Comparison of ENCODE assay signal across 1 cellular context in the genomic region with DNA sequence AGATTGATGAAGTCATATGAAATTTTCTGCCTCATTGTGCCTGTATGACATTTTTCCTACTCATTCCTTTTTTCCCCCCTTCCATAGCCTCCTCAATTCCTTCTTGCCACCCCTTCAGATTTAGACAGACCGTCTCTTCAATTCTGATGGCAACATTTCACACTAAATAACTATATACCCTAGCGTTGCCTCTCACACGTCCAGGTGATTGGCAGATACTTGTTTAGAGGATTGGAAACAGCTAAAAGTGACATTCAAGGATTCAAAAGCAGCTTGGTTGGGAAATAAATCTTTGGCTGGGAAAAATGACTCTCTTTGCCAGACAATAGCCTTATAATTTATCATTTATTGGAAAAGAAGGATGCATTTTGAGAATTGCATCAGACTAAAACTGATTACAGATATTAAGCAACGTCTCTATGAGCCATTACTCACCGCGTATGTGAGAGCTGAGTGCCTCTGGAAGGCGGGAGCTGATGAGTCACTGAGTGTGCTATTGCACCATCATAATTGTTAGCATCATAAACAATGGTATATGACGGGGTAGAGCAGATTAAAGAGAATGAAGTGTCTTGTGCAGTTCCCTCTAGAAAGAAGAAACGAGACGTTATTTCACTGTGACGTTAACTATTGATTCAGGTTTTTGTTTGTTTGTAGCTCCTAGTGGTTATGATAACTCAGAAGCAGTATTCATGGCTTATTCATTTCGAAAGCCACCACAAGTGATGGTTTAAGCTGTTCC.
TF ChIP-seq lines count a peak whose summit lies in the region.

No MANE protein-coding gene starts in this region.

TF ChIP-seq in GM12878, 131 proteins besides CTCF, POLR2A, EP300 and RAD21 (continued from another document and continues in another):
- TF ChIP-seq, protein P1, sequence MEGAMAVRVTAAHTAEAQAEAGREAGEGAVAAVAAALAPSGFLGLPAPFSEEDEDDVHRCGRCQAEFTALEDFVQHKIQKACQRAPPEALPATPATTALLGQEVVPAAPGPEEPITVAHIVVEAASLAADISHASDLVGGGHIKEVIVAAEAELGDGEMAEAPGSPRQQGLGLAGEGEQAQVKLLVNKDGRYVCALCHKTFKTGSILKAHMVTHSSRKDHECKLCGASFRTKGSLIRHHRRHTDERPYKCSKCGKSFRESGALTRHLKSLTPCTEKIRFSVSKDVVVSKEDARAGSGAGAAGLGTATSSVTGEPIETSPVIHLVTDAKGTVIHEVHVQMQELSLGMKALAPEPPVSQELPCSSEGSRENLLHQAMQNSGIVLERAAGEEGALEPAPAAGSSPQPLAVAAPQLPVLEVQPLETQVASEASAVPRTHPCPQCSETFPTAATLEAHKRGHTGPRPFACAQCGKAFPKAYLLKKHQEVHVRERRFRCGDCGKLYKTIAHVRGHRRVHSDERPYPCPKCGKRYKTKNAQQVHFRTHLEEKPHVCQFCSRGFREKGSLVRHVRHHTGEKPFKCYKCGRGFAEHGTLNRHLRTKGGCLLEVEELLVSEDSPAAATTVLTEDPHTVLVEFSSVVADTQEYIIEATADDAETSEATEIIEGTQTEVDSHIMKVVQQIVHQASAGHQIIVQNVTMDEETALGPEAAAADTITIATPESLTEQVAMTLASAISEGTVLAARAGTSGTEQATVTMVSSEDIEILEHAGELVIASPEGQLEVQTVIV (IDR thresholded peaks at IDR 0.05; ENCODE audit: borderline replicate concordance, partially characterized antibody): no peak
- no peak for TF ChIP-seq TCF12 (IDR thresholded peaks at IDR 0.05; ENCODE audit: low read depth, low read length)
- no peak for TF ChIP-seq POLR2AphosphoS2 (IDR thresholded peaks at IDR 0.05; ENCODE audit: low read depth, low read length)
- TF ChIP-seq CREM (IDR thresholded peaks at IDR 0.05; ENCODE audit: low read depth): 0 out of 2 replicates have a peak, but pooled peaks have one; percentile 16
- TF ChIP-seq, protein P2, sequence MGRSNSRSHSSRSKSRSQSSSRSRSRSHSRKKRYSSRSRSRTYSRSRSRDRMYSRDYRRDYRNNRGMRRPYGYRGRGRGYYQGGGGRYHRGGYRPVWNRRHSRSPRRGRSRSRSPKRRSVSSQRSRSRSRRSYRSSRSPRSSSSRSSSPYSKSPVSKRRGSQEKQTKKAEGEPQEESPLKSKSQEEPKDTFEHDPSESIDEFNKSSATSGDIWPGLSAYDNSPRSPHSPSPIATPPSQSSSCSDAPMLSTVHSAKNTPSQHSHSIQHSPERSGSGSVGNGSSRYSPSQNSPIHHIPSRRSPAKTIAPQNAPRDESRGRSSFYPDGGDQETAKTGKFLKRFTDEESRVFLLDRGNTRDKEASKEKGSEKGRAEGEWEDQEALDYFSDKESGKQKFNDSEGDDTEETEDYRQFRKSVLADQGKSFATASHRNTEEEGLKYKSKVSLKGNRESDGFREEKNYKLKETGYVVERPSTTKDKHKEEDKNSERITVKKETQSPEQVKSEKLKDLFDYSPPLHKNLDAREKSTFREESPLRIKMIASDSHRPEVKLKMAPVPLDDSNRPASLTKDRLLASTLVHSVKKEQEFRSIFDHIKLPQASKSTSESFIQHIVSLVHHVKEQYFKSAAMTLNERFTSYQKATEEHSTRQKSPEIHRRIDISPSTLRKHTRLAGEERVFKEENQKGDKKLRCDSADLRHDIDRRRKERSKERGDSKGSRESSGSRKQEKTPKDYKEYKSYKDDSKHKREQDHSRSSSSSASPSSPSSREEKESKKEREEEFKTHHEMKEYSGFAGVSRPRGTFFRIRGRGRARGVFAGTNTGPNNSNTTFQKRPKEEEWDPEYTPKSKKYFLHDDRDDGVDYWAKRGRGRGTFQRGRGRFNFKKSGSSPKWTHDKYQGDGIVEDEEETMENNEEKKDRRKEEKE (IDR thresholded peaks at IDR 0.05): no peak
- TF ChIP-seq ZNF274 (IDR thresholded peaks at IDR 0.05; ENCODE audit: insufficient read depth, insufficient read length): no peak
- TF ChIP-seq TCF7 (IDR thresholded peaks at IDR 0.05; ENCODE audit: borderline replicate concordance): no peak
- TF ChIP-seq RCOR1 (conservative IDR thresholded peaks at IDR 0.05; ENCODE audit: low read depth, low read length): no peak
- TF ChIP-seq CHD1 (IDR thresholded peaks at IDR 0.05; ENCODE audit: low read depth, low read length): no peak
- TF ChIP-seq FOXM1 (IDR thresholded peaks at IDR 0.05; ENCODE audit: low read depth, low read length): no peak
- no peak for TF ChIP-seq RAD51 (IDR thresholded peaks at IDR 0.05)
- no peak for TF ChIP-seq CEBPZ (IDR thresholded peaks at IDR 0.05; ENCODE audit: low read depth, low read length)
- peak; percentile 72; the same call in 1 of the 2 replicates for TF ChIP-seq IRF4 (IDR thresholded peaks at IDR 0.05; ENCODE audit: low read depth, low read length)
- no peak for TF ChIP-seq NRF1 (conservative IDR thresholded peaks at IDR 0.05; ENCODE audit: low read depth, low read length)
- peak; percentile 58; the same call in 1 of the 2 replicates for TF ChIP-seq JUND (IDR thresholded peaks at IDR 0.05; ENCODE audit: low read depth, low read length)
- no peak for TF ChIP-seq USF1 (IDR thresholded peaks at IDR 0.05; ENCODE audit: borderline replicate concordance, extremely low read length, insufficient read depth, low read depth, low read length)
- no peak for TF ChIP-seq ZBTB33 (IDR thresholded peaks at IDR 0.05)
- TF ChIP-seq HDAC6 (IDR thresholded peaks at IDR 0.05; ENCODE audit: unreplicated experiment): no peak
- no peak for TF ChIP-seq MTA3 (IDR thresholded peaks at IDR 0.05; ENCODE audit: borderline replicate concordance, low read length)
- no peak for TF ChIP-seq NR2C1 (IDR thresholded peaks at IDR 0.05)
- no peak for TF ChIP-seq POLR2AphosphoS5 (IDR thresholded peaks at IDR 0.05; ENCODE audit: low read length)
- no peak for TF ChIP-seq SKIL (IDR thresholded peaks at IDR 0.05; ENCODE audit: low read depth, poor library complexity, severe bottlenecking)
- TF ChIP-seq ETV6 (conservative IDR thresholded peaks at IDR 0.05 in 1 of 2, IDR thresholded peaks at IDR 0.05 in 1 of 2; ENCODE audit: borderline replicate concordance in 1 of 2, low read depth in 1 of 2): no peak
- TF ChIP-seq RB1 (IDR thresholded peaks at IDR 0.05; ENCODE audit: borderline replicate concordance): no peak
- TF ChIP-seq ZZZ3 (IDR thresholded peaks at IDR 0.05; ENCODE audit: control insufficient read depth, insufficient read length, low read depth): no peak
- TF ChIP-seq TBL1XR1 (IDR thresholded peaks at IDR 0.05; ENCODE audit: low read depth, low read length): no peak
- peak; percentile 76 for TF ChIP-seq JUNB (IDR thresholded peaks at IDR 0.05)
- 0 out of 4 replicates have a peak, but pooled peaks of 1 of the 2 experiments have one; percentile 17 for TF ChIP-seq IKZF2 (IDR thresholded peaks at IDR 0.05)
- no peak for TF ChIP-seq NKRF (conservative IDR thresholded peaks at IDR 0.05)
- TF ChIP-seq HCFC1 (IDR thresholded peaks at IDR 0.05; ENCODE audit: low read length): no peak
- no peak for TF ChIP-seq CHD4 (IDR thresholded peaks at IDR 0.05)
- peak; percentile 44; the same call in 1 of the 2 replicates for TF ChIP-seq ATF7 (IDR thresholded peaks at IDR 0.05; ENCODE audit: low read depth)
- TF ChIP-seq MXI1 (IDR thresholded peaks at IDR 0.05; ENCODE audit: low read depth, low read length): no peak
- no peak for TF ChIP-seq CEBPB (IDR thresholded peaks at IDR 0.05; ENCODE audit: borderline replicate concordance in 1 of 2, low read depth in 2 of 2, low read length in 2 of 2)
- no peak for TF ChIP-seq YY1 (IDR thresholded peaks at IDR 0.05; ENCODE audit: low read depth, low read length)
- no peak for TF ChIP-seq PML (IDR thresholded peaks at IDR 0.05; ENCODE audit: low read length)
- 0 out of 2 replicates have a peak, but pooled peaks have one; percentile 23 for TF ChIP-seq NFIC (IDR thresholded peaks at IDR 0.05; ENCODE audit: low read depth, low read length)
- TF ChIP-seq WRNIP1 (IDR thresholded peaks at IDR 0.05; ENCODE audit: borderline replicate concordance, low read depth, low read length): no peak
- no peak for TF ChIP-seq IRF5 (IDR thresholded peaks at IDR 0.05; ENCODE audit: borderline replicate concordance)
- TF ChIP-seq ZNF217 (IDR thresholded peaks at IDR 0.05): no peak
- TF ChIP-seq TAF1 (IDR thresholded peaks at IDR 0.05; ENCODE audit: borderline replicate concordance, low read depth, low read length): no peak
- TF ChIP-seq MTA2 (IDR thresholded peaks at IDR 0.05; ENCODE audit: low read depth): no peak
- no peak for TF ChIP-seq EED (IDR thresholded peaks at IDR 0.05; ENCODE audit: low read depth)
- no peak for TF ChIP-seq MEF2A (IDR thresholded peaks at IDR 0.05; ENCODE audit: insufficient read depth, low read depth, low read length)
